In genomic region chr2:219228026-219228744, GRCh38 we compare ENCODE assay signal across 9 cellular contexts. TPM values are rescaled to one million over a fixed set of nuclear protein-coding genes. Genes with fewer than 3 reads are reported as not detected.
DNase-seq lines count a peak whose midpoint lies in the region; ATAC-seq and TF ChIP-seq lines count a peak whose summit lies in the region.
"Had no signal": no experiment of that assay in that cellular context is flagged by ENCODE, and none has a peak within 500 bp of the region (broad histone marks: within the 10 kb centered on the region; RNA-seq: fewer than 3 reads in every experiment).

No MANE protein-coding gene starts in this region.

- H3K9me3 ChIP-seq in PC-3 (ENCODE audit: low read length): no peaks in the 10 kb centered on the region
- no peaks in the 10 kb centered on the region for H3K9me3 ChIP-seq in prostate gland

- H3K9ac ChIP-seq in PC-3 (ENCODE audit: low read length): peak overlapping the region; percentile 86

- no peak for TF ChIP-seq POLR2A in prostate gland (IDR thresholded peaks at IDR 0.05)

- ATAC-seq in PC-3 (no peak), GM19397 (IDR thresholded peaks at IDR 0.05; ENCODE audit: unreplicated experiment) (no peak), HG03025 (IDR thresholded peaks at IDR 0.05; ENCODE audit: low FRiP score, unreplicated experiment) (no peak), GM19463 (IDR thresholded peaks at IDR 0.05; ENCODE audit: unreplicated experiment) (no peak)

- TF ChIP-seq CTCF in PC-3 (conservative IDR thresholded peaks at IDR 0.05; ENCODE audit: low read depth, low read length) (no peak), prostate gland (IDR thresholded peaks at IDR 0.05) (no peak)

- H3K9me2 ChIP-seq in PC-3 (replicated peaks; ENCODE audit: low read length): no peaks in the 10 kb centered on the region

- H3K4me3 ChIP-seq in PC-3 (ENCODE audit: low read length) (peak overlapping the region; percentile 74), prostate gland (peak overlapping the region; percentile 67 to 91)

- 50% methylated on average over 6 of the region's 6 CpGs for WGBS in prostate gland

- peaks cover 51% of the 10 kb centered on the region for H3K79me2 ChIP-seq in PC-3 (ENCODE audit: low read length)

- H3K36me3 ChIP-seq in PC-3 (ENCODE audit: low read depth, low read length) (peaks cover 18% of the 10 kb centered on the region), prostate gland (peaks cover 9 to 23% of the 10 kb centered on the region in 2 donors)

- POLR2A ChIA-PET in PC-3 (lab: Charles Lee; ENCODE audit: unreplicated experiment): no interaction called here

- DNase-seq in GM03348 (ENCODE audit: low spot score) (peak; percentile 11), PC-3 (no peak), epithelial cell of prostate (ENCODE audit: low read depth, low spot score) (no peak), prostate gland (ENCODE audit: low spot score) (no peak), NCI-H1417 treated with DMSO at 0.1 percent for 48 hours (lab: John Stamatoyannopoulos, UW) (no peak)
- DNase-seq: NCI-H2107 had no signal

- 0 out of 2 replicates have a peak overlapping the region, but pooled peaks have one; percentile 89 for H2AFZ ChIP-seq in PC-3 (ENCODE audit: low read length)

- H4K20me1 ChIP-seq in PC-3 (ENCODE audit: low read length): no peaks in the 10 kb centered on the region

- peak overlapping the region; percentile 100 for H3K4me2 ChIP-seq in PC-3 (ENCODE audit: low read length)

- H3F3A ChIP-seq in PC-3 (ENCODE audit: low read length, unreplicated experiment): peaks cover 4% of the 10 kb centered on the region

- H3K27ac ChIP-seq in PC-3 (ENCODE audit: low read length): no peak overlapping the region
- peak overlapping the region; percentile 92 for H3K27ac ChIP-seq in epithelial cell of prostate
- H3K27ac ChIP-seq in prostate gland: peak overlapping the region; percentile 95 to 96

- H3K4me1 ChIP-seq in PC-3 (ENCODE audit: insufficient read depth, low read length): peaks cover 17% of the 10 kb centered on the region
- peaks cover 3% of the 10 kb centered on the region for H3K4me1 ChIP-seq in prostate gland (replicated peaks)

- CTCF ChIA-PET in PC-3 (lab: Charles Lee): no interaction called here

- H3K27me3 ChIP-seq in PC-3 (ENCODE audit: low read length): no peaks in the 10 kb centered on the region
- no peaks in the 10 kb centered on the region for H3K27me3 ChIP-seq in prostate gland (replicated peaks; ENCODE audit: insufficient read depth)

- intact Hi-C loops in PC-3 (cut with micrococcal nuclease): no loop called here
- intact Hi-C loops in prostate gland (cut with DNase I): no loop called here

- TSS peak; percentile 30 for BruUV-seq in PC-3 (replicated peaks; lab: Mats Ljungman, UMichigan)

RNA-seq across cellular contexts. Expression of gene ATG9A, which starts 1.3 kb away (rescaled TPM):
- total RNA-seq in PC-3 (2014; rRNA removed) (59.6 and 77.2 TPM in 2 replicates), prostate gland (10 to 100 TPM; 38.8 to 78.8 TPM)

RNA-seq across cellular contexts. Expression of gene ANKZF1, which starts 1.4 kb away (rescaled TPM):
- 67.9 and 78.5 TPM in 2 replicates for total RNA-seq in PC-3 (2014; rRNA removed)
- total RNA-seq in prostate gland: 10 to 100 TPM; 64.4 to 85.7 TPM

RNA-seq across cellular contexts. Expression of gene ABCB6, which starts 9.4 kb away (rescaled TPM):
- total RNA-seq in PC-3 (2014; rRNA removed) (21.1 and 23.9 TPM in 2 replicates), prostate gland (10 to 100 TPM; 31.9 to 32.1 TPM)

RNA-seq across cellular contexts. Expression of gene GLB1L, which starts 17.1 kb away (rescaled TPM):
- total RNA-seq in PC-3 (2014; rRNA removed): 6.0 and 6.1 TPM in 2 replicates
- total RNA-seq in prostate gland: 10 to 100 TPM; 23.1 to 25.0 TPM

RNA-seq across cellular contexts. Expression of gene STK16, which starts 17.1 kb away (rescaled TPM):
- total RNA-seq in PC-3 (2014; rRNA removed): 13.8 and 16.3 TPM in 2 replicates
- total RNA-seq in prostate gland: 10 to 100 TPM; 20.5 to 26.1 TPM
